ENCODE assay signal across 33 cellular contexts in genomic region chr15:97736748-97737147, GRCh38.
DNase-seq lines count a peak whose midpoint lies in the region; ATAC-seq, FAIRE-seq and TF ChIP-seq lines count a peak whose summit lies in the region.
"Had no signal": no experiment of that assay in that cellular context is flagged by ENCODE, and none has a peak within 500 bp of the region (broad histone marks: within the 10 kb centered on the region; RNA-seq: fewer than 3 reads in every experiment).

No MANE protein-coding gene starts in this region.

- no peak overlapping the region for H3K4me2 ChIP-seq in HepG2 (ENCODE audit: low read depth, low read length)
- no peak overlapping the region for H3K4me2 ChIP-seq in A549
- H3K4me2 ChIP-seq in IMR-90 (ENCODE audit: low read depth, low read length), result no peak overlapping the region
- H3K4me2 ChIP-seq in K562 (ENCODE audit: insufficient read depth, low read length), result no peak overlapping the region
- H3K4me2 ChIP-seq: BLaER1; BLaER1 treated with 17β-estradiol and CSF1 and Interleukin-3, amounts not matched to agents 10 nM and 100 nM had no signal

- no peak overlapping the region for H2AK5ac ChIP-seq in IMR-90 (ENCODE audit: low read depth, low read length)

- no peak overlapping the region for H4K91ac ChIP-seq in IMR-90 (ENCODE audit: insufficient read depth, low read depth, low read length)

- intact Hi-C loops in HepG2 (cut with micrococcal nuclease; ENCODE audit: unreplicated experiment), result no loop called here
- intact Hi-C loops in right lobe of liver (cut with DNase I), result no loop called here
- intact Hi-C loops in IMR-90 (cut with micrococcal nuclease), result no loop called here
- intact Hi-C loops in K562 (cut with micrococcal nuclease), result no loop called here
- intact Hi-C loops in gastrocnemius medialis (cut with DNase I; ENCODE audit: low total_unique reads), result no loop called here

- no peak overlapping the region for H3K14ac ChIP-seq in IMR-90 (replicated peaks; ENCODE audit: low read depth, low read length)

- no peaks in the 10 kb centered on the region for H3K79me1 ChIP-seq in IMR-90 (ENCODE audit: low read depth in 1 of 2, low read length in 2 of 2)

- no peak for TF ChIP-seq POLR2A in HepG2 (IDR thresholded peaks at IDR 0.05; ENCODE audit: insufficient read depth in 1 of 2, low read depth in 2 of 2, low read length in 2 of 2)
- TF ChIP-seq POLR2A in right lobe of liver (IDR thresholded peaks at IDR 0.05), result no peak
- no peak for TF ChIP-seq POLR2A in A549 (IDR thresholded peaks at IDR 0.05; ENCODE audit: low read length)
- no peak for TF ChIP-seq POLR2A in IMR-90 (IDR thresholded peaks at IDR 0.05; ENCODE audit: low read depth, low read length)
- TF ChIP-seq POLR2A in K562 (conservative IDR thresholded peaks at IDR 0.05), result no peak
- no peak for TF ChIP-seq POLR2A in gastrocnemius medialis (IDR thresholded peaks at IDR 0.05)

- H3K4me1 ChIP-seq in HepG2 (ENCODE audit: insufficient read depth, low read length) (no peaks in the 10 kb centered on the region), right lobe of liver (no peaks in the 10 kb centered on the region), A549 (no peaks in the 10 kb centered on the region), IMR-90 (ENCODE audit: control insufficient read depth, insufficient read depth, low read length) (no peaks in the 10 kb centered on the region), K562 (replicated peaks in 1 of 2; ENCODE audit: control insufficient read depth in 2 of 2, insufficient read depth in 2 of 2, low read length in 2 of 2) (no peaks in the 10 kb centered on the region), gastrocnemius medialis (no peaks in the 10 kb centered on the region)
- H3K4me1 ChIP-seq: BE2C; BLaER1; BLaER1 treated with 17β-estradiol and CSF1 and Interleukin-3, amounts not matched to agents 10 nM and 100 nM; Caco-2 had no signal

- no peak for DNase-seq in HepG2 (ENCODE audit: low spot score)
- DNase-seq in right lobe of liver, result no peak
- no peak for DNase-seq in A549 (ENCODE audit: low read depth in 1 of 2, low spot score in 1 of 2)
- no peak for DNase-seq in IMR-90
- DNase-seq in K562 (ENCODE audit: extremely low read depth in 1 of 4, low spot score in 3 of 4), result no peak
- DNase-seq in NCI-H146 (lab: John Stamatoyannopoulos, UW), result no peak
- DNase-seq in gastrocnemius medialis, result no peak
- DNase-seq in T1000 (lab: John Stamatoyannopoulos, UW), result no peak
- DNase-seq: 8988T; ACHN; AML-193; BE2C; C1 segment of cervical spinal cord; Caco-2; Calu3; CD4-positive, alpha-beta memory T cell; CD4-positive, alpha-beta T cell; CD4-positive, CD25-positive, alpha-beta regulatory T cell; CD8-positive, alpha-beta memory T cell; CD8-positive, alpha-beta T cell; DMS 273 treated with DMSO at 0.1 percent for 48 hours; DMS153; DMS53; DMS79; DMS79 treated with DMSO at 0.1 percent for 48 hours; DND-41; EL had no signal

- FAIRE-seq in HepG2 (lab: Jason Lieb, UNC) (no peak), A549 (lab: Jason Lieb, UNC) (no peak), K562 (lab: Jason Lieb, UNC) (no peak)
- FAIRE-seq: A204.1, D721Med had no signal

- no peak overlapping the region for H2BK120ac ChIP-seq in IMR-90 (ENCODE audit: low read depth, low read length)

- no peaks in the 10 kb centered on the region for H3K79me2 ChIP-seq in HepG2 (ENCODE audit: insufficient read depth, low read length)
- no peaks in the 10 kb centered on the region for H3K79me2 ChIP-seq in K562 (ENCODE audit: control insufficient read depth, insufficient read depth, low read length)

- H3K9me3 ChIP-seq in HepG2 (ENCODE audit: low read length) (no peaks in the 10 kb centered on the region), right lobe of liver (no peaks in the 10 kb centered on the region), A549 (no peaks in the 10 kb centered on the region), IMR-90 (ENCODE audit: control insufficient read depth, insufficient read depth, low read length) (peaks cover 16% of the 10 kb centered on the region), K562 (replicated peaks; ENCODE audit: control insufficient read depth, insufficient read depth, low read depth, low read length) (no peaks in the 10 kb centered on the region), gastrocnemius medialis (no peaks in the 10 kb centered on the region)
- H3K9me3 ChIP-seq: BE2C; BLaER1; BLaER1 treated with 17β-estradiol and CSF1 and Interleukin-3, amounts not matched to agents 10 nM and 100 nM; Caco-2 had no signal

- CTCF ChIA-PET in HepG2 (lab: Yijun Ruan, JAX; ENCODE audit: low intra/inter-chr PET ratio, low total read pairs), result no interaction called here
- CTCF ChIA-PET in A549 (lab: Yijun Ruan, JAX), result no interaction called here
- CTCF ChIA-PET in IMR-90 (lab: Yijun Ruan, JAX), result no interaction called here
- CTCF ChIA-PET in K562 (lab: Yijun Ruan, JAX; ENCODE audit: low intra/inter-chr PET ratio), result no interaction called here

- H2AFZ ChIP-seq in HepG2 (ENCODE audit: low read length) (no peak overlapping the region), IMR-90 (replicated peaks; ENCODE audit: low read length, poor library complexity) (no peak overlapping the region), K562 (ENCODE audit: low read depth, low read length) (no peak overlapping the region)

- TF ChIP-seq EP300 in HepG2 (IDR thresholded peaks at IDR 0.05; ENCODE audit: low read depth in 2 of 2, low read length in 2 of 2), result no peak
- TF ChIP-seq EP300 in HepG2 (CRISPR knock-in tag; IDR thresholded peaks at IDR 0.05; ENCODE audit: borderline replicate concordance), result no peak
- TF ChIP-seq EP300 in A549 (IDR thresholded peaks at IDR 0.05), result no peak
- TF ChIP-seq EP300 in K562 (IDR thresholded peaks at IDR 0.05; ENCODE audit: low read length), result no peak

- POLR2A ChIA-PET in HepG2 (lab: Yijun Ruan, JAX) (no interaction called here), A549 (lab: Yijun Ruan, JAX) (no interaction called here), IMR-90 (lab: Charles Lee; ENCODE audit: unreplicated experiment) (no interaction called here), K562 (lab: Yijun Ruan, JAX) (no interaction called here)

- H3K36me3 ChIP-seq in HepG2 (replicated peaks in 1 of 2; ENCODE audit: control insufficient read depth in 1 of 2, insufficient read depth in 2 of 2, low read length in 2 of 2), result no peaks in the 10 kb centered on the region
- no peaks in the 10 kb centered on the region for H3K36me3 ChIP-seq in right lobe of liver
- H3K36me3 ChIP-seq in IMR-90 (ENCODE audit: control insufficient read depth, insufficient read depth, low read length), result no peaks in the 10 kb centered on the region
- H3K36me3 ChIP-seq in K562 (ENCODE audit: control insufficient read depth, insufficient read depth, low read length), result no peaks in the 10 kb centered on the region
- no peaks in the 10 kb centered on the region for H3K36me3 ChIP-seq in gastrocnemius medialis
- H3K36me3 ChIP-seq: BE2C; BLaER1; BLaER1 treated with 17β-estradiol and CSF1 and Interleukin-3, amounts not matched to agents 10 nM and 100 nM had no signal

- H3K27ac ChIP-seq in HepG2 (ENCODE audit: extremely low read length, insufficient read depth, low read length), result no peak overlapping the region
- no peak overlapping the region for H3K27ac ChIP-seq in right lobe of liver
- H3K27ac ChIP-seq in A549, result no peak overlapping the region
- H3K27ac ChIP-seq in IMR-90 (ENCODE audit: insufficient read depth, low read length), result no peak overlapping the region
- H3K27ac ChIP-seq in K562 (ENCODE audit: extremely low read depth, low read depth, low read length), result no peak overlapping the region
- no peak overlapping the region for H3K27ac ChIP-seq in gastrocnemius medialis
- H3K27ac ChIP-seq: 22Rv1; BLaER1; BLaER1 treated with 17β-estradiol and CSF1 and Interleukin-3, amounts not matched to agents 10 nM and 100 nM; C4-2B had no signal

- H3K4me3 ChIP-seq in HepG2 (replicated peaks in 1 of 3; ENCODE audit: insufficient read depth in 1 of 3, low read depth in 2 of 3, low read length in 3 of 3), result no peak overlapping the region
- H3K4me3 ChIP-seq in right lobe of liver, result no peak overlapping the region
- no peak overlapping the region for H3K4me3 ChIP-seq in A549
- H3K4me3 ChIP-seq in IMR-90 (ENCODE audit: insufficient read depth, low read depth, low read length), result no peak overlapping the region
- H3K4me3 ChIP-seq in K562, result no peak overlapping the region
- no peak overlapping the region for H3K4me3 ChIP-seq in gastrocnemius medialis
- H3K4me3 ChIP-seq: BLaER1; BLaER1 treated with 17β-estradiol and CSF1 and Interleukin-3, amounts not matched to agents 10 nM and 100 nM had no signal

- H3K27me3 ChIP-seq in HepG2 (ENCODE audit: control insufficient read depth in 1 of 2, insufficient read depth in 2 of 2, low read length in 2 of 2) (no peaks in the 10 kb centered on the region), right lobe of liver (no peaks in the 10 kb centered on the region), IMR-90 (ENCODE audit: control insufficient read depth, insufficient read depth, low read length) (no peaks in the 10 kb centered on the region), K562 (ENCODE audit: control insufficient read depth in 2 of 2, insufficient read depth in 2 of 2, low read length in 2 of 2) (no peaks in the 10 kb centered on the region), gastrocnemius medialis (no peaks in the 10 kb centered on the region)
- H3K27me3 ChIP-seq: BE2C; BLaER1; BLaER1 treated with 17β-estradiol and CSF1 and Interleukin-3, amounts not matched to agents 10 nM and 100 nM had no signal

- no peak for ATAC-seq in HepG2
- ATAC-seq in right lobe of liver, result no peak
- ATAC-seq in A549, result no peak
- no peak for ATAC-seq in IMR-90 (ENCODE audit: low read depth)
- ATAC-seq in K562, result no peak
- ATAC-seq in gastrocnemius medialis, result no peak
- ATAC-seq: CD8-positive, alpha-beta T cell had no signal

- H3K9ac ChIP-seq in HepG2 (ENCODE audit: insufficient read depth, low read depth, low read length), result no peak overlapping the region
- no peak overlapping the region for H3K9ac ChIP-seq in IMR-90 (ENCODE audit: low read depth, low read length)
- H3K9ac ChIP-seq in K562 (ENCODE audit: insufficient read depth in 1 of 2, low read depth in 2 of 2, low read length in 2 of 2), result no peak overlapping the region
- H3K9ac ChIP-seq: BLaER1; BLaER1 treated with 17β-estradiol and CSF1 and Interleukin-3, amounts not matched to agents 10 nM and 100 nM had no signal

- H2BK5ac ChIP-seq in IMR-90 (ENCODE audit: low read depth, low read length, poor library complexity, severe bottlenecking), result no peak overlapping the region

- in situ Hi-C loops in HepG2 (cut with HindIII; ENCODE audit: extremely low pct_ligation_motif_present, low pct_unique_long_range_greater_than_20kb), result no loop called here
- in situ Hi-C loops in IMR-90 (cut with MboI; ENCODE audit: low sequenced_read_pairs), result no loop called here
- in situ Hi-C loops in K562 (cut with MboI), result no loop called here
- in situ Hi-C loops in gastrocnemius medialis (cut with MboI; ENCODE audit: low sequenced_read_pairs in 4 of 4), result no loop called here

- H3K4ac ChIP-seq in IMR-90 (ENCODE audit: low read depth, low read length), result no peak overlapping the region

- H3K56ac ChIP-seq in IMR-90 (ENCODE audit: extremely low read depth, insufficient read depth, low read length), result no peak overlapping the region

- no peak overlapping the region for H4K8ac ChIP-seq in IMR-90 (ENCODE audit: low read depth in 2 of 2, low read length in 2 of 2)

- TF ChIP-seq CTCF in HepG2 (CRISPR knock-in tag; IDR thresholded peaks at IDR 0.05) (no peak), right lobe of liver (IDR thresholded peaks at IDR 0.05) (no peak), A549 (IDR thresholded peaks at IDR 0.05) (no peak), IMR-90 (conservative IDR thresholded peaks at IDR 0.05; ENCODE audit: low read depth, low read length) (no peak), K562 (IDR thresholded peaks at IDR 0.05 in 2 of 3, conservative IDR thresholded peaks at IDR 0.05 in 1 of 3; ENCODE audit: insufficient read depth in 2 of 3, low read depth in 1 of 3, low read length in 3 of 3) (no peak), gastrocnemius medialis (IDR thresholded peaks at IDR 0.05 in 4 of 5, conservative IDR thresholded peaks at IDR 0.05 in 1 of 5) (no peak)

- no peak for TF ChIP-seq RAD21 in HepG2 (CRISPR knock-in tag; IDR thresholded peaks at IDR 0.05)
- no peak for TF ChIP-seq RAD21 in A549 (conservative IDR thresholded peaks at IDR 0.05 in 1 of 2, IDR thresholded peaks at IDR 0.05 in 1 of 2)
- no peak for TF ChIP-seq RAD21 in IMR-90 (IDR thresholded peaks at IDR 0.05; ENCODE audit: low read length)
- no peak for TF ChIP-seq RAD21 in K562 (CRISPR knock-in tag; conservative IDR thresholded peaks at IDR 0.05 in 1 of 2, IDR thresholded peaks at IDR 0.05 in 1 of 2)

- no peak overlapping the region for H2AK9ac ChIP-seq in IMR-90 (replicated peaks; ENCODE audit: low read depth, low read length, poor library complexity)

- H2BK20ac ChIP-seq in IMR-90 (ENCODE audit: low read depth, low read length), result no peak overlapping the region

- H3K9me1 ChIP-seq in IMR-90 (ENCODE audit: insufficient read depth, low read length) (no peaks in the 10 kb centered on the region), K562 (ENCODE audit: control insufficient read depth, insufficient read depth, low read length) (peaks cover 2% of the 10 kb centered on the region)

- H2BK15ac ChIP-seq in IMR-90 (ENCODE audit: low read depth, low read length), result no peak overlapping the region

- dilution Hi-C loops in IMR-90 (cut with HindIII; ENCODE audit: low sequenced_read_pairs, unreplicated experiment), result no loop called here

- no peak overlapping the region for H3K18ac ChIP-seq in IMR-90 (ENCODE audit: low read depth, low read length)

- H3K23ac ChIP-seq in IMR-90 (ENCODE audit: low read depth, low read length), result no peak overlapping the region

- no peak overlapping the region for H4K5ac ChIP-seq in IMR-90 (ENCODE audit: low read depth, low read length)

- WGBS in HepG2 (ENCODE audit: low lambda C conversion rate), result 4% methylated on average over 3 of the region's 3 CpGs
- WGBS in right lobe of liver (ENCODE audit: insufficient coverage, low coverage, low lambda C conversion rate, missing lambda C conversion rate), result 64% methylated on average over 3 of the region's 3 CpGs
- 0% methylated on average over 3 of the region's 3 CpGs for WGBS in A549 (ENCODE audit: missing lambda C conversion rate)
- WGBS in IMR-90 (ENCODE audit: extremely low coverage in 2 of 2, insufficient read length in 1 of 2), 2 experiments, result no CpG with 5 or more reads among the region's 3 CpGs
- WGBS in K562 (ENCODE audit: insufficient coverage, low coverage, missing lambda C conversion rate), result 15% methylated on average over 3 of the region's 3 CpGs

- BruUV-seq in HepG2 (replicated peaks; lab: Mats Ljungman, UMichigan) (no TSS peak), IMR-90 (replicated peaks; lab: Mats Ljungman, UMichigan) (no TSS peak), K562 (replicated peaks; lab: Mats Ljungman, UMichigan) (no TSS peak)

- H4K20me1 ChIP-seq in HepG2 (ENCODE audit: insufficient read depth, low read length) (no peaks in the 10 kb centered on the region), IMR-90 (ENCODE audit: insufficient read depth, low read length) (no peaks in the 10 kb centered on the region), K562 (replicated peaks; ENCODE audit: control insufficient read depth, insufficient read depth, low read length) (no peaks in the 10 kb centered on the region)
- H4K20me1 ChIP-seq: BLaER1; BLaER1 treated with 17β-estradiol and CSF1 and Interleukin-3, amounts not matched to agents 10 nM and 100 nM had no signal

Comparison
In these comparisons a context has a peak if more than half of its experiments do, and no peak if none do; other contexts are left out.
1. Of the 241 proteins assayed by ChIP-seq in both HepG2 and K562: peak only in HepG2: MAFF; only in K562: none; in both: MAFK; in neither: 239.